ENCODE assay signal across 8 cellular contexts in genomic region chr20:63651942-63652191, GRCh38. TPM values are rescaled to one million over a fixed set of nuclear protein-coding genes. Genes with fewer than 3 reads are reported as not detected.
DNase-seq lines count a peak whose midpoint lies in the region; ATAC-seq, FAIRE-seq and TF ChIP-seq lines count a peak whose summit lies in the region.

No MANE protein-coding gene starts in this region.

- no peak overlapping the region for H2AFZ ChIP-seq in PC-9
- no peak overlapping the region for H2AFZ ChIP-seq in H1 (ENCODE audit: low read length)
- peak overlapping the region; percentile 71 for H2AFZ ChIP-seq in neuronal stem cell (ENCODE audit: low read length)

- H3K4ac ChIP-seq in H1 (replicated peaks; ENCODE audit: insufficient read length, low read depth, low read length) (no peak overlapping the region), neuronal stem cell (ENCODE audit: low read length) (no peak overlapping the region)

- peak overlapping the region; percentile 24 for H3K27ac ChIP-seq in CD4-positive, alpha-beta memory T cell (ENCODE audit: low read depth, low read length)
- H3K27ac ChIP-seq in PC-9: no peak overlapping the region
- no peak overlapping the region for H3K27ac ChIP-seq in H1 (ENCODE audit: low read depth, low read length)
- no peak overlapping the region for H3K27ac ChIP-seq in neuronal stem cell (replicated peaks; ENCODE audit: low read length)

- H3K14ac ChIP-seq in H1 (ENCODE audit: insufficient read length) (no peak overlapping the region), neuronal stem cell (ENCODE audit: low read length) (peak overlapping the region; percentile 21)

- intact Hi-C loops in CD4-positive, alpha-beta memory T cell (cut with micrococcal nuclease): loop anchor here (2.0 kb wide), 1 partner anchor 85 kb away; the partner anchor contains the start of gene LIME1
- intact Hi-C loops in PC-9 (cut with micrococcal nuclease; ENCODE audit: unreplicated experiment): no loop called here

- H4K8ac ChIP-seq in H1 (ENCODE audit: extremely low read depth, insufficient read depth, low read length): no peak overlapping the region; the same call in 1 of the 2 replicates
- no peak overlapping the region for H4K8ac ChIP-seq in neuronal stem cell (ENCODE audit: low read depth, low read length)

- H3K36me3 ChIP-seq in CD4-positive, alpha-beta memory T cell (ENCODE audit: insufficient read depth, low read length): no peaks in the 10 kb centered on the region
- H3K36me3 ChIP-seq in PC-9 (ENCODE audit: low read depth) (no peaks in the 10 kb centered on the region), H1 (ENCODE audit: control insufficient read depth in 2 of 4, insufficient read depth in 4 of 4, low read length in 3 of 4) (no peaks in the 10 kb centered on the region; a peak in 1 of 8 replicates), neuronal stem cell (replicated peaks in 1 of 2; ENCODE audit: control insufficient read depth in 2 of 2, insufficient read depth in 2 of 2, low read length in 2 of 2) (peaks cover 0 to 24% of the 10 kb centered on the region in 2 donors)

- H3K4me3 ChIP-seq in CD4-positive, alpha-beta memory T cell (ENCODE audit: low read length in 2 of 2): peak overlapping the region in 1 of 2 donors; percentile 64
- peak overlapping the region; percentile 42; the same call in 1 of the 2 replicates for H3K4me3 ChIP-seq in PC-9
- H3K4me3 ChIP-seq in H1 (ENCODE audit: extremely low read depth in 1 of 4, insufficient read depth in 2 of 4, low read depth in 3 of 4, low read length in 4 of 4): peak overlapping the region; percentile 34 to 85 (median 49); a peak in 7 of 8 replicates
- H3K4me3 ChIP-seq in neuronal stem cell (ENCODE audit: low read length in 2 of 2): peak overlapping the region; percentile 79 to 94

- H2BK20ac ChIP-seq in H1 (ENCODE audit: low read length): no peak overlapping the region

- TF ChIP-seq CTCF in PC-9 (conservative IDR thresholded peaks at IDR 0.05) (no peak), H1 (IDR thresholded peaks at IDR 0.05; ENCODE audit: control extremely low read depth in 1 of 3, insufficient read depth in 1 of 3, low read depth in 1 of 3, low read length in 3 of 3) (no peak)

- H3K23me2 ChIP-seq in H1 (ENCODE audit: low read depth, low read length): peaks cover 13% of the 10 kb centered on the region

- peak overlapping the region in 4 of 7 donors; percentile 78 to 93 (median 90) for H3K27ac Mint-ChIP-seq in CD4-positive, alpha-beta memory T cell

- BruUV-seq in PC-9 (replicated peaks; lab: Mats Ljungman, UMichigan): no TSS peak

- H2BK5ac ChIP-seq in H1 (ENCODE audit: low read depth, low read length): no peak overlapping the region
- H2BK5ac ChIP-seq in neuronal stem cell (ENCODE audit: low read length): no peak overlapping the region

- H3K9me2 ChIP-seq in PC-9 (ENCODE audit: insufficient read depth): no peaks in the 10 kb centered on the region

- H3K4me2 ChIP-seq in PC-9: peak overlapping the region; percentile 72
- peak overlapping the region; percentile 71 to 84 for H3K4me2 ChIP-seq in H1 (ENCODE audit: insufficient read depth in 1 of 2, low read depth in 2 of 2, low read length in 2 of 2)
- H3K4me2 ChIP-seq in neuronal stem cell (ENCODE audit: insufficient read depth, low read length, poor library complexity, severe bottlenecking): peak overlapping the region; percentile 93

- H3K79me2 ChIP-seq in PC-9 (ENCODE audit: low read depth): no peaks in the 10 kb centered on the region
- no peaks in the 10 kb centered on the region for H3K79me2 ChIP-seq in H1 (ENCODE audit: control insufficient read depth in 1 of 2, insufficient read depth in 2 of 2, low read length in 2 of 2)

- H4K91ac ChIP-seq in H1 (replicated peaks; ENCODE audit: insufficient read length, low read length): no peak overlapping the region
- H4K91ac ChIP-seq in neuronal stem cell (ENCODE audit: low read depth, low read length, poor library complexity): no peak overlapping the region

- POLR2A ChIA-PET in CD4-positive, alpha-beta memory T cell (lab: Charles Lee; ENCODE audit: partially characterized antibody): interaction anchor here (0.9 to 6.7 kb wide), 12 partner anchors 9 to 114 kb away, joined by 3 to 60 read pairs (median 4); partner anchors contain the start of genes ARFRP1, GMEB2, LIME1 and PTK6
- POLR2A ChIA-PET in PC-9 (lab: Charles Lee; ENCODE audit: unreplicated experiment): no interaction called here
- POLR2A ChIA-PET in H1 (lab: Charles Lee; ENCODE audit: partially characterized antibody): interaction anchor here (0.8 to 1.9 kb wide), 2 partner anchors 9 to 40 kb away, joined by 3 to 7 read pairs; no protein-coding TSS in a partner anchor

- DNase-seq in CD4-positive, alpha-beta memory T cell: peak in 1 of 5 donors; percentile 42
- DNase-seq in PC-9 (peak in 1 of 2 experiments; percentile 16), H1 (ENCODE audit: low read depth in 1 of 2, low spot score in 2 of 2) (no peak), neuronal stem cell (ENCODE audit: low spot score) (no peak), ACHN (no peak), erythroblast (lab: John Stamatoyannopoulos, UW) (no peak)

- no peak for FAIRE-seq in H1 (lab: Jason Lieb, UNC)

- H3K27me3 ChIP-seq in CD4-positive, alpha-beta memory T cell (ENCODE audit: insufficient read depth, low read length): no peaks in the 10 kb centered on the region
- H3K27me3 ChIP-seq in PC-9 (ENCODE audit: insufficient read depth, low read depth) (no peaks in the 10 kb centered on the region), H1 (replicated peaks in 1 of 4; ENCODE audit: control insufficient read depth in 3 of 4, extremely low read depth in 1 of 4, insufficient read depth in 3 of 4, low read length in 3 of 4) (peaks cover 0 to 2% (median 0%) of the 10 kb centered on the region in 4 experiments; a peak in 2 of 7 replicates), neuronal stem cell (ENCODE audit: control insufficient read depth in 3 of 3, insufficient read depth in 3 of 3, low read depth in 1 of 3, low read length in 3 of 3) (peaks cover 0 to 19% (median 4%) of the 10 kb centered on the region in 3 experiments)

- no peak for TF ChIP-seq EP300 in H1 (IDR thresholded peaks at IDR 0.05; ENCODE audit: borderline replicate concordance in 1 of 2, low read depth in 2 of 2, low read length in 2 of 2)

- H3K9me3 ChIP-seq in CD4-positive, alpha-beta memory T cell (ENCODE audit: control insufficient read depth in 1 of 2, low read length in 2 of 2): no peaks in the 10 kb centered on the region
- H3K9me3 ChIP-seq in PC-9 (ENCODE audit: insufficient read depth, low read depth) (no peaks in the 10 kb centered on the region), H1 (ENCODE audit: insufficient read depth in 2 of 2, low read depth in 1 of 2, low read length in 1 of 2) (no peaks in the 10 kb centered on the region), neuronal stem cell (replicated peaks in 1 of 2; ENCODE audit: control insufficient read depth in 2 of 2, insufficient read depth in 1 of 2, low read depth in 1 of 2, low read length in 2 of 2) (no peaks in the 10 kb centered on the region)

- H3K9ac ChIP-seq in H1 (replicated peaks in 1 of 4; ENCODE audit: extremely low read depth in 1 of 4, low read depth in 3 of 4, low read length in 3 of 4): no peak overlapping the region
- peak overlapping the region; percentile 44 for H3K9ac ChIP-seq in neuronal stem cell (ENCODE audit: low read depth, low read length, poor library complexity)

- ATAC-seq in HG03196 (IDR thresholded peaks at IDR 0.05; ENCODE audit: unreplicated experiment): no peak
- ATAC-seq in HG02571 (IDR thresholded peaks at IDR 0.05; ENCODE audit: unreplicated experiment): no peak

- no peak overlapping the region for H2BK15ac ChIP-seq in H1 (ENCODE audit: low read length)
- H2BK15ac ChIP-seq in neuronal stem cell (ENCODE audit: low read length): peak overlapping the region; percentile 58

- in situ Hi-C loops in ACHN (cut with HindIII; ENCODE audit: low pct_ligation_motif_present, low pct_unique_long_range_greater_than_20kb, low sequenced_read_pairs): no loop called here

- CTCF ChIA-PET in CD4-positive, alpha-beta memory T cell (lab: Charles Lee; ENCODE audit: partially characterized antibody): interaction anchor here (0.8 to 2.2 kb wide), 3 partner anchors 10 to 19 kb away, joined by 3 to 5 read pairs (median 3); no protein-coding TSS in a partner anchor
- CTCF ChIA-PET in PC-9 (lab: Charles Lee) (interaction anchor here (0.6 kb wide), 1 partner anchor 27 kb away, joined by 5 read pairs; no protein-coding TSS in a partner anchor), H1 (lab: Charles Lee; ENCODE audit: partially characterized antibody) (interaction anchor here (0.6 to 1.5 kb wide), 3 partner anchors 10 to 406 kb away, joined by 3 to 11 read pairs (median 3); no protein-coding TSS in a partner anchor)

- H4K20me1 ChIP-seq in PC-9 (ENCODE audit: insufficient read depth) (no peaks in the 10 kb centered on the region), H1 (replicated peaks in 1 of 2; ENCODE audit: control insufficient read depth in 1 of 2, insufficient read depth in 2 of 2, low read length in 2 of 2) (peaks cover 10 to 11% of the 10 kb centered on the region in 2 experiments)

- no peaks in the 10 kb centered on the region for H3K9me3 Mint-ChIP-seq in CD4-positive, alpha-beta memory T cell

- H3K79me1 ChIP-seq in H1 (ENCODE audit: low read depth, low read length) (no peaks in the 10 kb centered on the region; the same call in none of the 2 replicates), neuronal stem cell (ENCODE audit: low read depth, low read length) (peaks cover 1% of the 10 kb centered on the region)

- no peak overlapping the region for H2BK120ac ChIP-seq in H1 (replicated peaks; ENCODE audit: low read depth, low read length)
- no peak overlapping the region for H2BK120ac ChIP-seq in neuronal stem cell (ENCODE audit: low read depth, low read length)

- H4K5ac ChIP-seq in H1 (ENCODE audit: insufficient read length, low read depth, low read length): no peak overlapping the region

- H3K4me1 ChIP-seq in CD4-positive, alpha-beta memory T cell (ENCODE audit: insufficient read depth, low read length): peaks cover 35% of the 10 kb centered on the region
- H3K4me1 ChIP-seq in PC-9 (replicated peaks; ENCODE audit: insufficient read depth): no peaks in the 10 kb centered on the region; the same call in 1 of the 2 replicates
- peaks cover 0 to 15% (median 12%) of the 10 kb centered on the region in 4 experiments; a peak in 6 of 7 replicates for H3K4me1 ChIP-seq in H1 (replicated peaks in 1 of 4; ENCODE audit: control insufficient read depth in 3 of 4, insufficient read depth in 4 of 4, low read length in 3 of 4)
- peaks cover 12% of the 10 kb centered on the region in 2 donors for H3K4me1 ChIP-seq in neuronal stem cell (ENCODE audit: control insufficient read depth in 2 of 2, insufficient read depth in 1 of 2, low read depth in 1 of 2, low read length in 2 of 2)

- H3F3A ChIP-seq in PC-9 (ENCODE audit: insufficient read depth, low read depth): peaks cover 35% of the 10 kb centered on the region

- H3K18ac ChIP-seq in H1 (ENCODE audit: extremely low read depth, low read length) (peak overlapping the region; percentile 6; the same call in 1 of the 2 replicates), neuronal stem cell (ENCODE audit: low read length) (peak overlapping the region; percentile 80)

- H3K4me3 Mint-ChIP-seq in CD4-positive, alpha-beta memory T cell: peak overlapping the region; percentile 87 to 92 (median 89)

- H3K36me3 Mint-ChIP-seq in CD4-positive, alpha-beta memory T cell: peaks cover 0 to 8% of the 10 kb centered on the region in 2 donors

- H2BK12ac ChIP-seq in H1 (ENCODE audit: low read depth, low read length) (no peak overlapping the region; the same call in 1 of the 2 replicates), neuronal stem cell (ENCODE audit: low read length) (no peak overlapping the region)

- H3K56ac ChIP-seq in H1 (replicated peaks; ENCODE audit: insufficient read length, low read depth, low read length): peak overlapping the region; percentile 30

- TF ChIP-seq RAD21 in H1 (IDR thresholded peaks at IDR 0.05 in 1 of 2, conservative IDR thresholded peaks at IDR 0.05 in 1 of 2; ENCODE audit: low read depth in 2 of 2, low read length in 2 of 2): no peak

- H2AK5ac ChIP-seq in H1 (ENCODE audit: low read depth, low read length) (no peak overlapping the region), neuronal stem cell (ENCODE audit: low read depth, low read length) (peak overlapping the region; percentile 20)

- peaks cover 16 to 32% (median 24%) of the 10 kb centered on the region in 4 donors for H3K4me1 Mint-ChIP-seq in CD4-positive, alpha-beta memory T cell

- no peaks in the 10 kb centered on the region for H3K27me3 Mint-ChIP-seq in CD4-positive, alpha-beta memory T cell

- WGBS in H1 (ENCODE audit: extremely low coverage in 1 of 2, insufficient coverage in 1 of 2, insufficient read length in 1 of 2, insufficient replicate concordance in 2 of 2, low coverage in 1 of 2, low lambda C conversion rate in 2 of 2, missing lambda C conversion rate in 1 of 2), 2 experiments: 14% methylated on average over 8 of the region's 11 CpGs; no CpG with 5 or more reads in 1 of the 2 experiments
- WGBS in neuronal stem cell (ENCODE audit: extremely low coverage in 2 of 2, insufficient read length in 2 of 2, insufficient replicate concordance in 1 of 2), 2 donors: no CpG with 5 or more reads among the region's 11 CpGs

- H3K23ac ChIP-seq in H1 (ENCODE audit: insufficient read length) (no peak overlapping the region), neuronal stem cell (ENCODE audit: low read depth, low read length, poor library complexity) (peak overlapping the region; percentile 43)

- TF ChIP-seq POLR2A in H1 (IDR thresholded peaks at IDR 0.05; ENCODE audit: control extremely low read depth in 1 of 2, low read depth in 2 of 2, low read length in 2 of 2) (no peak), erythroblast (IDR thresholded peaks at IDR 0.05; ENCODE audit: low read length) (no peak)

RNA-seq across cellular contexts. Expression of gene STMN3, which starts 1.4 kb away (rescaled TPM):
- 100 to 1,000 TPM; 110 to 120 TPM for total RNA-seq in CD4-positive, alpha-beta memory T cell
- polyA plus RNA-seq in CD4-positive, alpha-beta memory T cell: 10 to 100 TPM; 18.9 to 30.5 TPM
- 24.3 and 24.4 TPM in 2 replicates for total RNA-seq in PC-9 (2021)
- 63.1 and 71.6 TPM in 2 replicates for total RNA-seq in H1 (2021; fragmentation: NEBNext Ultra II Directional; extraction: Animal tissue kit (Norgen Biotek cat#: 25700))
- polyA plus RNA-seq in H1 (2011; rRNA removed): 51.5 and 70.8 TPM in 2 replicates
- polyA plus RNA-seq in H1 (2011; cell fraction: cytosol; rRNA removed): 60.4 TPM
- polyA plus RNA-seq in H1 (2011; cell fraction: nucleus; rRNA removed): 122 TPM
- polyA plus RNA-seq in H1 (2012, experiment 1 of 2): 42.7 to 63.6 TPM (median 56.4 TPM) in 4 replicates
- polyA plus RNA-seq in H1 (2012, experiment 2 of 2): 53.7 TPM
- 35.5 TPM for polyA plus RNA-seq in H1 (2013, experiment 1 of 2)
- polyA plus RNA-seq in H1 (2013, experiment 2 of 2): 37.5 TPM
- 11.2 and 14.8 TPM in 2 replicates for polyA minus RNA-seq in H1 (2011; rRNA and poly(A)+ RNA removed)
- 20.3 TPM for polyA minus RNA-seq in H1 (2011; cell fraction: cytosol; rRNA and poly(A)+ RNA removed)
- polyA minus RNA-seq in H1 (2011; cell fraction: nucleus; rRNA and poly(A)+ RNA removed): 11.5 TPM
- polyA plus RNA-seq in neuronal stem cell (2013, experiment 1 of 2): 4.5 TPM
- polyA plus RNA-seq in neuronal stem cell (2013, experiment 2 of 2): 4.6 TPM

RNA-seq across cellular contexts. Expression of gene RTEL1, which starts 6.2 kb away (rescaled TPM):
- 10 to 100 TPM; 30.9 to 36.0 TPM for total RNA-seq in CD4-positive, alpha-beta memory T cell
- polyA plus RNA-seq in CD4-positive, alpha-beta memory T cell: 1 to 10 TPM; 1.3 to 5.4 TPM
- 36.0 and 37.4 TPM in 2 replicates for total RNA-seq in PC-9 (2021)
- 37.1 and 37.8 TPM in 2 replicates for total RNA-seq in H1 (2021; fragmentation: NEBNext Ultra II Directional; extraction: Animal tissue kit (Norgen Biotek cat#: 25700))
- 16.2 and 24.3 TPM in 2 replicates for polyA plus RNA-seq in H1 (2011; rRNA removed)
- polyA plus RNA-seq in H1 (2011; cell fraction: cytosol; rRNA removed): 19.7 TPM
- polyA plus RNA-seq in H1 (2011; cell fraction: nucleus; rRNA removed): 181 TPM
- 17.9 to 26.4 TPM (median 23.9 TPM) in 4 replicates for polyA plus RNA-seq in H1 (2012, experiment 1 of 2)
- 18.4 TPM for polyA plus RNA-seq in H1 (2012, experiment 2 of 2)
- 14.4 TPM for polyA plus RNA-seq in H1 (2013, experiment 1 of 2)
- polyA plus RNA-seq in H1 (2013, experiment 2 of 2): 12.9 TPM
- polyA minus RNA-seq in H1 (2011; rRNA and poly(A)+ RNA removed): 46.2 and 51.7 TPM in 2 replicates
- 23.6 TPM for polyA minus RNA-seq in H1 (2011; cell fraction: cytosol; rRNA and poly(A)+ RNA removed)
- 47.6 TPM for polyA minus RNA-seq in H1 (2011; cell fraction: nucleus; rRNA and poly(A)+ RNA removed)
- 5.1 TPM for polyA plus RNA-seq in neuronal stem cell (2013, experiment 1 of 2)
- polyA plus RNA-seq in neuronal stem cell (2013, experiment 2 of 2): 5.1 TPM

RNA-seq across cellular contexts. Expression of gene GMEB2, which starts 25.0 kb away (rescaled TPM):
- total RNA-seq in CD4-positive, alpha-beta memory T cell: 10 to 100 TPM; 24.4 to 26.4 TPM
- 10 to 100 TPM in 1 of 2 donors, 1 to 10 TPM in 1; 4.5 to 16.6 TPM for polyA plus RNA-seq in CD4-positive, alpha-beta memory T cell
- 18.9 and 19.3 TPM in 2 replicates for total RNA-seq in PC-9 (2021)
- 12.9 and 14.2 TPM in 2 replicates for total RNA-seq in H1 (2021; fragmentation: NEBNext Ultra II Directional; extraction: Animal tissue kit (Norgen Biotek cat#: 25700))
- 14.2 and 19.1 TPM in 2 replicates for polyA plus RNA-seq in H1 (2011; rRNA removed)
- polyA plus RNA-seq in H1 (2011; cell fraction: cytosol; rRNA removed): 11.7 TPM
- polyA plus RNA-seq in H1 (2011; cell fraction: nucleus; rRNA removed): 19.6 TPM
- 8.1 to 13.0 TPM (median 12.1 TPM) in 4 replicates for polyA plus RNA-seq in H1 (2012, experiment 1 of 2)
- 11.4 TPM for polyA plus RNA-seq in H1 (2012, experiment 2 of 2)
- 8.3 TPM for polyA plus RNA-seq in H1 (2013, experiment 1 of 2)
- 8.1 TPM for polyA plus RNA-seq in H1 (2013, experiment 2 of 2)
- 7.5 TPM in 2 replicates for polyA minus RNA-seq in H1 (2011; rRNA and poly(A)+ RNA removed)
- 8.1 TPM for polyA minus RNA-seq in H1 (2011; cell fraction: cytosol; rRNA and poly(A)+ RNA removed)
- 6.3 TPM for polyA minus RNA-seq in H1 (2011; cell fraction: nucleus; rRNA and poly(A)+ RNA removed)
- polyA plus RNA-seq in neuronal stem cell (2013, experiment 1 of 2): 9.0 TPM
- polyA plus RNA-seq in neuronal stem cell (2013, experiment 2 of 2): 8.7 TPM

RNA-seq across cellular contexts. Expression of gene TNFRSF6B, which starts 44.6 kb away (rescaled TPM):
- total RNA-seq in CD4-positive, alpha-beta memory T cell: not detected
- polyA plus RNA-seq in CD4-positive, alpha-beta memory T cell: not detected
- not detected in 2 replicates for total RNA-seq in PC-9 (2021)
- not detected in 2 replicates for total RNA-seq in H1 (2021; fragmentation: NEBNext Ultra II Directional; extraction: Animal tissue kit (Norgen Biotek cat#: 25700))
- polyA plus RNA-seq in H1 (2011; rRNA removed): 3.1 and 5.4 TPM in 2 replicates
- polyA plus RNA-seq in H1 (2011; cell fraction: cytosol; rRNA removed): 2.5 TPM
- 16.8 TPM for polyA plus RNA-seq in H1 (2011; cell fraction: nucleus; rRNA removed)
- polyA plus RNA-seq in H1 (2012, experiment 1 of 2): 0.27 to 1.6 TPM (median 0.43 TPM) in 3 of 4 replicates, not detected in the other
- 0.39 TPM for polyA plus RNA-seq in H1 (2012, experiment 2 of 2)
- 0.75 TPM for polyA plus RNA-seq in H1 (2013, experiment 1 of 2)
- 0.96 TPM for polyA plus RNA-seq in H1 (2013, experiment 2 of 2)
- polyA minus RNA-seq in H1 (2011; rRNA and poly(A)+ RNA removed): not detected in 2 replicates
- not detected for polyA minus RNA-seq in H1 (2011; cell fraction: cytosol; rRNA and poly(A)+ RNA removed)
- polyA minus RNA-seq in H1 (2011; cell fraction: nucleus; rRNA and poly(A)+ RNA removed): 1.1 TPM
- 0.70 TPM for polyA plus RNA-seq in neuronal stem cell (2013, experiment 1 of 2)
- polyA plus RNA-seq in neuronal stem cell (2013, experiment 2 of 2): 0.90 TPM

RNA-seq across cellular contexts. Expression of gene ARFRP1, which starts 55.9 kb away (rescaled TPM):
- total RNA-seq in CD4-positive, alpha-beta memory T cell: 10 to 100 TPM; 85.6 to 92.0 TPM
- polyA plus RNA-seq in CD4-positive, alpha-beta memory T cell: 10 to 100 TPM; 65.5 to 66.3 TPM
- 59.1 and 71.1 TPM in 2 replicates for total RNA-seq in PC-9 (2021)
- total RNA-seq in H1 (2021; fragmentation: NEBNext Ultra II Directional; extraction: Animal tissue kit (Norgen Biotek cat#: 25700)): 21.9 and 22.9 TPM in 2 replicates
- polyA plus RNA-seq in H1 (2011; rRNA removed): 12.9 and 19.4 TPM in 2 replicates
- 23.2 TPM for polyA plus RNA-seq in H1 (2011; cell fraction: cytosol; rRNA removed)
- 32.0 TPM for polyA plus RNA-seq in H1 (2011; cell fraction: nucleus; rRNA removed)
- polyA plus RNA-seq in H1 (2012, experiment 1 of 2): 12.3 to 20.2 TPM (median 18.9 TPM) in 4 replicates
- polyA plus RNA-seq in H1 (2012, experiment 2 of 2): 9.1 TPM
- 7.5 TPM for polyA plus RNA-seq in H1 (2013, experiment 1 of 2)
- polyA plus RNA-seq in H1 (2013, experiment 2 of 2): 7.8 TPM
- 12.9 and 15.4 TPM in 2 replicates for polyA minus RNA-seq in H1 (2011; rRNA and poly(A)+ RNA removed)
- polyA minus RNA-seq in H1 (2011; cell fraction: cytosol; rRNA and poly(A)+ RNA removed): 10.6 TPM
- polyA minus RNA-seq in H1 (2011; cell fraction: nucleus; rRNA and poly(A)+ RNA removed): 34.7 TPM
- 8.8 TPM for polyA plus RNA-seq in neuronal stem cell (2013, experiment 1 of 2)
- 8.0 TPM for polyA plus RNA-seq in neuronal stem cell (2013, experiment 2 of 2)
